ENCODE assay signal across 18 cellular contexts in the genomic region with DNA sequence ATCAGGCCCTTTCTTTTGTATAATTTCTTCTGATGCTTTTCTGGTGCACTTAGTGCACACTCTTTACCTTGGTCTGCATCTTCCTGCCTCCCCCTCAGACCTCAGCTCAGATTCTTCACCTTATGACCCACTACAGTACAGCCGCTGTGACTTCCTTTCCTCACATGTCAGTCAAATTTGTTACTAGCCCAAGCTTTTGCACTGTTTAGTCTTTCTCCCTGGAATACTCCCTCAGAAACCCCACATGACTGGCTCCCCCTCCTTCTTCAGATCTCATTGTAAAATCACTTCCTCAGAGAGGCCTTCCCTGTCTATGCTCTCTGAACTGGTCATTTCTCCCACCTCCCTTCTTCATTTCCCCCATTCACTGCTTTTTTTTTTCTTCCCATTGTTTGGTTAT.
DNase-seq lines count a peak whose midpoint lies in the region; ATAC-seq, FAIRE-seq and TF ChIP-seq lines count a peak whose summit lies in the region.
"Had no signal": no experiment of that assay in that cellular context is flagged by ENCODE, and none has a peak within 500 bp of the region (broad histone marks: within the 10 kb centered on the region; RNA-seq: fewer than 3 reads in every experiment).

No MANE protein-coding gene starts in this region.

- no peak overlapping the region for H4K8ac ChIP-seq in H9 (replicated peaks; ENCODE audit: insufficient read length, low read depth, low read length)

- no peak for ATAC-seq in K562
- ATAC-seq: HCT116 had no signal

- H3K9ac ChIP-seq in H9 (ENCODE audit: extremely low read depth, insufficient read length, low read length) (no peak overlapping the region), K562 (ENCODE audit: insufficient read depth in 1 of 2, low read depth in 2 of 2, low read length in 2 of 2) (no peak overlapping the region)
- H3K9ac ChIP-seq: BLaER1 had no signal

- H3K79me1 ChIP-seq in H9 (ENCODE audit: insufficient read depth, low read depth, low read length, poor library complexity, severe bottlenecking) = peaks cover 3% of the 10 kb centered on the region

- H2AFZ ChIP-seq in H9 (ENCODE audit: low read length) (no peak overlapping the region), K562 (ENCODE audit: low read depth, low read length) (no peak overlapping the region)

- H3K23me2 ChIP-seq in H9 (ENCODE audit: insufficient read length, low read depth, low read length, poor library complexity, severe bottlenecking) = no peaks in the 10 kb centered on the region

- H3K4me2 ChIP-seq in H9 (ENCODE audit: insufficient read depth, insufficient read length, low read length) (no peak overlapping the region), K562 (ENCODE audit: insufficient read depth, low read length) (no peak overlapping the region)
- H3K4me2 ChIP-seq: BLaER1 had no signal

- no peak overlapping the region for H3T11ph ChIP-seq in H9 (ENCODE audit: low read length)

- H3K56ac ChIP-seq in H9 (ENCODE audit: insufficient read length, low read depth, low read length) = no peak overlapping the region

- no peaks in the 10 kb centered on the region for H3K27me3 Mint-ChIP-seq in H9 (ENCODE audit: low read depth)
- peaks cover 3% of the 10 kb centered on the region for H3K27me3 Mint-ChIP-seq in glutamatergic neuron (ENCODE audit: unreplicated experiment)
- H3K27me3 Mint-ChIP-seq in nephron progenitor cell (ENCODE audit: low read depth, poor library complexity) = no peaks in the 10 kb centered on the region
- H3K27me3 Mint-ChIP-seq: CD4-positive, alpha-beta memory T cell had no signal

- in situ Hi-C loops in K562 (cut with MboI) = no loop called here

- CTCF ChIA-PET in K562 (lab: Yijun Ruan, JAX; ENCODE audit: low intra/inter-chr PET ratio) = no interaction called here

- intact Hi-C loops in K562 (cut with micrococcal nuclease) = loop anchor here (10.0 kb wide), 1 partner anchor 325 kb away; no protein-coding TSS in a partner anchor
- intact Hi-C loops in stomach (cut with DNase I; ENCODE audit: low total_unique reads) = no loop called here

- H3K14ac ChIP-seq in H9 (ENCODE audit: insufficient read depth, low read length) = no peak overlapping the region; the same call in 1 of the 2 replicates

- no peak overlapping the region for H2BK15ac ChIP-seq in H9 (ENCODE audit: low read depth, low read length)

- no CpG with 5 or more reads among the region's 1 CpG for WGBS in H9 (ENCODE audit: extremely low coverage, insufficient read length, low lambda C conversion rate)
- WGBS in K562 (ENCODE audit: insufficient coverage, low coverage, missing lambda C conversion rate) = 0% methylated on average over 1 of the region's 1 CpG
- WGBS in stomach, 5 donors = 56 to 86% (median 71%) methylated on average over 1 of the region's 1 CpG

- no peak for TF ChIP-seq EP300 in K562 (IDR thresholded peaks at IDR 0.05; ENCODE audit: low read length)
- no peak for TF ChIP-seq EP300 in stomach (IDR thresholded peaks at IDR 0.05)

- H2BK12ac ChIP-seq in H9 (ENCODE audit: insufficient read length, low read depth, low read length) = no peak overlapping the region

- no peaks in the 10 kb centered on the region for H3K36me3 ChIP-seq in K562 (ENCODE audit: control insufficient read depth, insufficient read depth, low read length)
- no peaks in the 10 kb centered on the region for H3K36me3 ChIP-seq in WERI-Rb-1
- H3K36me3 ChIP-seq in stomach = no peaks in the 10 kb centered on the region
- H3K36me3 ChIP-seq: BLaER1 had no signal

- TF ChIP-seq CTCF in H9 (conservative IDR thresholded peaks at IDR 0.05) (no peak), K562 (IDR thresholded peaks at IDR 0.05 in 2 of 3, conservative IDR thresholded peaks at IDR 0.05 in 1 of 3; ENCODE audit: insufficient read depth in 2 of 3, low read depth in 1 of 3, low read length in 3 of 3) (no peak), glutamatergic neuron (IDR thresholded peaks at IDR 0.05; ENCODE audit: partially characterized antibody, unreplicated experiment) (no peak), nephron progenitor cell (IDR thresholded peaks at IDR 0.05) (no peak), WERI-Rb-1 (IDR thresholded peaks at IDR 0.05; ENCODE audit: low read depth, low read length) (no peak), stomach (IDR thresholded peaks at IDR 0.05) (no peak)

- 0 out of 7 replicates have a peak overlapping the region, but pooled peaks of 2 of the 3 experiments have one; percentile 2 to 4 for H3K27ac Mint-ChIP-seq in H9
- peak overlapping the region; percentile 9 for H3K27ac Mint-ChIP-seq in glutamatergic neuron (ENCODE audit: unreplicated experiment)
- peak overlapping the region; percentile 30 for H3K27ac Mint-ChIP-seq in nephron progenitor cell
- H3K27ac Mint-ChIP-seq: CD14-positive monocyte; CD4-positive, alpha-beta memory T cell had no signal

- TF ChIP-seq POLR2A in K562 (conservative IDR thresholded peaks at IDR 0.05) (no peak), stomach (IDR thresholded peaks at IDR 0.05) (no peak)

- H3K9me3 ChIP-seq in H9 (ENCODE audit: control insufficient read depth, low read depth, low read length) (no peaks in the 10 kb centered on the region), K562 (replicated peaks; ENCODE audit: control insufficient read depth, insufficient read depth, low read depth, low read length) (no peaks in the 10 kb centered on the region), WERI-Rb-1 (ENCODE audit: severe bottlenecking) (peaks cover 4% of the 10 kb centered on the region), stomach (peaks cover 0 to 9% (median 4%) of the 10 kb centered on the region in 4 donors)
- H3K9me3 ChIP-seq: BLaER1 had no signal

- no peak for TF ChIP-seq RAD21 in K562 (CRISPR knock-in tag; conservative IDR thresholded peaks at IDR 0.05 in 1 of 2, IDR thresholded peaks at IDR 0.05 in 1 of 2)

- no peak for FAIRE-seq in K562 (lab: Jason Lieb, UNC)

- no peak overlapping the region for H2BK20ac ChIP-seq in H9 (ENCODE audit: low read depth, low read length, poor library complexity, severe bottlenecking)

- H3K79me2 ChIP-seq in H9 (ENCODE audit: insufficient read depth, low read length) = 0 out of 2 replicates have a peak, but pooled peaks cover 2% of the 10 kb centered on the region
- no peaks in the 10 kb centered on the region for H3K79me2 ChIP-seq in K562 (ENCODE audit: control insufficient read depth, insufficient read depth, low read length)

- H3K27me3 ChIP-seq in H9 (ENCODE audit: insufficient read depth, low read length) (no peaks in the 10 kb centered on the region), K562 (ENCODE audit: control insufficient read depth in 2 of 2, insufficient read depth in 2 of 2, low read length in 2 of 2) (no peaks in the 10 kb centered on the region), WERI-Rb-1 (ENCODE audit: insufficient read depth, low read depth, severe bottlenecking) (peaks cover 5% of the 10 kb centered on the region), stomach (no peaks in the 10 kb centered on the region)
- H3K27me3 ChIP-seq: BLaER1 had no signal

- H3K4me1 ChIP-seq in H9 (ENCODE audit: insufficient read depth, low read length) (no peaks in the 10 kb centered on the region), K562 (replicated peaks in 1 of 2; ENCODE audit: control insufficient read depth in 2 of 2, insufficient read depth in 2 of 2, low read length in 2 of 2) (no peaks in the 10 kb centered on the region), stomach (peaks cover 0 to 11% (median 0%) of the 10 kb centered on the region in 4 donors)
- H3K4me1 ChIP-seq: BLaER1 had no signal

- H3K18ac ChIP-seq in H9 (ENCODE audit: insufficient read length, low read depth, low read length) = no peak overlapping the region

- no peak overlapping the region for H3K4ac ChIP-seq in H9 (ENCODE audit: low read depth, low read length)

- DNase-seq in H9 (no peak), K562 (ENCODE audit: extremely low read depth in 1 of 4, low spot score in 3 of 4) (no peak), glutamatergic neuron (no peak), nephron progenitor cell (no peak), WERI-Rb-1 (no peak), NOMO-1 treated with dmso at 0.1 percent for 144 hours (lab: John Stamatoyannopoulos, UW; ENCODE audit: unreplicated experiment) (no peak), DMS153 treated with DMSO at 0.1 percent for 48 hours (lab: John Stamatoyannopoulos, UW; ENCODE audit: unreplicated experiment) (no peak), stomach (no peak)
- DNase-seq: 8988T; CD4-positive, alpha-beta memory T cell; DMS153; DMS79 treated with DMSO at 0.1 percent for 48 hours; GF-D8; GOT3 had no signal

- no peak overlapping the region for H3K23ac ChIP-seq in H9 (ENCODE audit: insufficient read length, low read depth, low read length)

- H4K5ac ChIP-seq in H9 (ENCODE audit: insufficient read length, low read depth, low read length) = no peak overlapping the region

- peaks cover 19 to 27% (median 25%) of the 10 kb centered on the region in 3 experiments for H3K36me3 Mint-ChIP-seq in H9 (ENCODE audit: insufficient read depth in 1 of 3, low read depth in 3 of 3)
- peaks cover 10% of the 10 kb centered on the region for H3K36me3 Mint-ChIP-seq in glutamatergic neuron (ENCODE audit: unreplicated experiment)
- H3K36me3 Mint-ChIP-seq in nephron progenitor cell (ENCODE audit: low read depth) = peaks cover 28% of the 10 kb centered on the region
- H3K36me3 Mint-ChIP-seq: CD14-positive monocyte; CD4-positive, alpha-beta memory T cell had no signal

- peaks cover 23 to 24% of the 10 kb centered on the region in 2 experiments for H3K9me3 Mint-ChIP-seq in H9
- peaks cover 8% of the 10 kb centered on the region for H3K9me3 Mint-ChIP-seq in glutamatergic neuron (ENCODE audit: unreplicated experiment)
- H3K9me3 Mint-ChIP-seq in nephron progenitor cell = peaks cover 34% of the 10 kb centered on the region

- H3K27ac ChIP-seq in H9 (ENCODE audit: insufficient read length, low read depth, low read length) (no peak overlapping the region), K562 (ENCODE audit: extremely low read depth, low read depth, low read length) (no peak overlapping the region), WERI-Rb-1 (no peak overlapping the region), stomach (no peak overlapping the region)
- H3K27ac ChIP-seq: BLaER1, HL-60 had no signal

- POLR2A ChIA-PET in K562 (lab: Yijun Ruan, JAX) = no interaction called here

- no peak overlapping the region for H2BK5ac ChIP-seq in H9 (ENCODE audit: insufficient read length, low read length)

- H2BK120ac ChIP-seq in H9 (ENCODE audit: low read depth, low read length, poor library complexity, severe bottlenecking) = no peak overlapping the region

- BruUV-seq in K562 (replicated peaks; lab: Mats Ljungman, UMichigan) = no TSS peak

- H3K4me3 Mint-ChIP-seq in H9 (no peak overlapping the region), glutamatergic neuron (ENCODE audit: unreplicated experiment) (no peak overlapping the region), nephron progenitor cell (no peak overlapping the region)
- H3K4me3 Mint-ChIP-seq: CD14-positive monocyte; CD4-positive, alpha-beta memory T cell had no signal

- H3K4me1 Mint-ChIP-seq in H9 (peaks cover 12 to 18% of the 10 kb centered on the region in 2 experiments), glutamatergic neuron (ENCODE audit: low read depth, unreplicated experiment) (no peaks in the 10 kb centered on the region), nephron progenitor cell (peaks cover 15% of the 10 kb centered on the region)
- H3K4me1 Mint-ChIP-seq: CD14-positive monocyte; CD4-positive, alpha-beta memory T cell had no signal

- H2AK5ac ChIP-seq in H9 (ENCODE audit: insufficient read length, low read length) = no peak overlapping the region

- no peaks in the 10 kb centered on the region for H3K9me1 ChIP-seq in K562 (ENCODE audit: control insufficient read depth, insufficient read depth, low read length)

- no peak overlapping the region for H4K91ac ChIP-seq in H9 (ENCODE audit: insufficient read length, low read depth, low read length)

- H4K20me1 ChIP-seq in H9 (ENCODE audit: control insufficient read depth, insufficient read depth, insufficient read length) (no peaks in the 10 kb centered on the region), K562 (replicated peaks; ENCODE audit: control insufficient read depth, insufficient read depth, low read length) (no peaks in the 10 kb centered on the region)
- H4K20me1 ChIP-seq: BLaER1 had no signal

- H3K4me3 ChIP-seq in K562 (no peak overlapping the region), WERI-Rb-1 (ENCODE audit: low read depth, low read length) (no peak overlapping the region), stomach (no peak overlapping the region)
- H3K4me3 ChIP-seq: BLaER1 had no signal
